Comparison of ENCODE assay signal across 8 cellular contexts in the genomic region with DNA sequence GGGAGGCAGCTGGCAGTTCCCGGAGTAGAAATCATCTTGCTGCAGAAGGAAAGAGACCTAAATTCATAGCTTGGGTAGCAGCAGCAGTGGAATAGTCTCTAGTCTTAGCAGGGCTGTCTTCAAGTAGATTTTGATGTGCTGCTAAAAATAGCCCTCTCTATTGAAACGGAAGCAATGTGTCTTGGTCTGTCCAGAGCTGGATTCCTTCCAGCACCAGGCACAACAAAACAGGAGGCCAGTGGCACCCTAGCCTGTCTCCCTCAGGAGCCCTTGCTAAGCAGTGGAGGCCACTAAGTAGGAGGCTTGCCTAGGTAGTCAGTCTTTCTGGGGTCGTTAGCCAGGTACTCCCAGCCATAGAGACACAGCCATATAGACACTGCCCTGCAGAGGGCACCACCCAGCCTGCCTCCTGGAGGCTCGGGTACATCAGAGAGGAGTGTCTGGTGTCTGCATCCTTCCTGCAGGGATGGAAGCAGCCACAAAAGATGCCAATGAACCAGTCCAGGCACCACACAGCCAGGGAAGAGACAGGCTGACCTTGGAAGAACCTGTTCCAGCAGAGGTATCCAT.
A peak's percentile ranks its signal among the peaks of the same experiment; 100 is the strongest.
DNase-seq lines count a peak whose midpoint lies in the region; ATAC-seq and TF ChIP-seq lines count a peak whose summit lies in the region.

No MANE protein-coding gene starts in this region.

- TF ChIP-seq POLR2A in adrenal gland (IDR thresholded peaks at IDR 0.05) = no peak

- TF ChIP-seq CTCF in brain microvascular endothelial cell (IDR thresholded peaks at IDR 0.05; ENCODE audit: low read depth, low read length, missing control alignments) (peak; percentile 72), mucosa of descending colon (IDR thresholded peaks at IDR 0.05) (no peak), adrenal gland (IDR thresholded peaks at IDR 0.05) (no peak)

- 33 to 50% (median 44%) methylated on average over 3 to 4 of the region's 4 CpGs for WGBS in adrenal gland, 4 donors

- in situ Hi-C loops in brain microvascular endothelial cell (cut with HindIII; ENCODE audit: low pct_ligation_motif_present, low sequenced_read_pairs) = no loop called here

- H3K4me1 ChIP-seq in mucosa of descending colon (ENCODE audit: low read depth) (no peaks in the 10 kb centered on the region), adrenal gland (replicated peaks in 1 of 2) (no peaks in the 10 kb centered on the region)

- peak; percentile 57 for ATAC-seq in mucosa of descending colon

- no peaks in the 10 kb centered on the region for H3K9me3 ChIP-seq in mucosa of descending colon
- H3K9me3 ChIP-seq in adrenal gland (replicated peaks in 1 of 3) = no peaks in the 10 kb centered on the region

- H3K36me3 ChIP-seq in brain microvascular endothelial cell (replicated peaks) = no peaks in the 10 kb centered on the region
- H3K36me3 ChIP-seq in mucosa of descending colon (ENCODE audit: low read depth) = no peaks in the 10 kb centered on the region
- H3K36me3 ChIP-seq in adrenal gland (replicated peaks in 1 of 2) = no peaks in the 10 kb centered on the region

- H3K27me3 ChIP-seq in brain microvascular endothelial cell (replicated peaks) = no peaks in the 10 kb centered on the region
- H3K27me3 ChIP-seq in adrenal gland = no peaks in the 10 kb centered on the region

- no peak overlapping the region for H3K27ac ChIP-seq in brain microvascular endothelial cell
- no peak overlapping the region for H3K27ac ChIP-seq in adrenal gland

- peak; percentile 4 for DNase-seq in SIG-M5 treated with dmso at 0.1 percent for 504 hours (lab: John Stamatoyannopoulos, UW; ENCODE audit: unreplicated experiment)
- no peak for DNase-seq in SIG-M5 (lab: John Stamatoyannopoulos, UW)
- DNase-seq in NCI-H1694 (lab: John Stamatoyannopoulos, UW) = peak; percentile 52
- DNase-seq in brain microvascular endothelial cell = no peak
- peak in 1 of 3 donors; percentile 19 for DNase-seq in mucosa of descending colon
- DNase-seq in MV-4-11 (lab: John Stamatoyannopoulos, UW) = no peak
- DNase-seq in stimulated activated CD4-positive, alpha-beta T cell treated with anti-CD3 and anti-CD28 coated beads, Interleukin-4, amount 100 ng/mL, for 24 hours = no peak
- DNase-seq in adrenal gland = no peak

- H3K4me3 ChIP-seq in brain microvascular endothelial cell (ENCODE audit: low read depth, low read length) = no peak overlapping the region
- no peak overlapping the region for H3K4me3 ChIP-seq in mucosa of descending colon
- H3K4me3 ChIP-seq in adrenal gland = no peak overlapping the region

- intact Hi-C loops in mucosa of descending colon (cut with DNase I, micrococcal nuclease) = loop anchor here (5.0 to 10.0 kb wide), 2 partner anchors 119 to 122 kb away; no protein-coding TSS in a partner anchor
- intact Hi-C loops in adrenal gland (cut with DNase I) = no loop called here

Comparison
In these comparisons a context has a peak if more than half of its experiments do, and no peak if none do; other contexts are left out.
1. DNase-seq: peak in SIG-M5 treated with dmso at 0.1 percent for 504 hours (single experiment) and NCI-H1694 (single experiment); none in SIG-M5 (single experiment), brain microvascular endothelial cell (single experiment), MV-4-11 (single experiment), stimulated activated CD4-positive, alpha-beta T cell treated with anti-CD3 and anti-CD28 coated beads, Interleukin-4, amount 100 ng/mL, for 24 hours (single experiment) and adrenal gland (0 of 7).
2. intact Hi-C loops: an anchor here in mucosa of descending colon (5.0 to 10.0 kb wide); none called in adrenal gland.